Comparison of ENCODE assay signal across 10 cellular contexts in the genomic region with DNA sequence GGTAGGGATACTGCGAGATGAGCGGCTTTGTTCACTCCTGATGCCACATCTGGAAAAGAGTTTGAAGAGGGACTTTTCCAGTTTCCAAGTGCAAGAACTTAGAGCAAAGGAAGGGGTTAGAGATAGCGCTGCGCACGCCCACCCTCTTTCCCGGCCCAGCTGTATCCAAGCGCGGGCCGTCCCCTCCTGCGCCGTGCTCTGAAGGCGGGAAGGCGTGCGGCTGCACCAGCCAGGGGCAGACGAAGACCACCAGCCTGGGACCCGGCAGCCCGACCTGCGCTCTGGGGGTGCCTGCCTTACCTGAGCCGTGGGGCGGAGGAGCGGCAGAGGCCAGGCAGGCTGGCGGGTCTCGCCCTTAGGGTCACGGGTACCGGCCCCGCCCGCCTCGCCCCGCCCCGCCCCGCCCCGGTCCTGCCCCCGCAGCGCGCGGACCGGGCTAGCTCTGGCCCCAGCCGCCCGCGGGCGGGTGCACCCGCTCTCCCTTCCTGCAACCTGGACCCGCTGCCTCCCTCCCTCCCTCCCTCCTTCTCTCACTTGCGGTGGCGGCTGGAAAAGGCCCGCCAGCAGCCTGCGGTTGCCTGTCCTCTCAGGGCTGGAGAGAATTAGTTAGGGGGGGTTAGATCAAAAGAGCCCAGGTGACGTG. TPM values are rescaled to one million over a fixed set of nuclear protein-coding genes. Genes with fewer than 3 reads are reported as not detected.
DNase-seq lines count a peak whose midpoint lies in the region; ATAC-seq, FAIRE-seq and TF ChIP-seq lines count a peak whose summit lies in the region.
"Had no signal": no experiment of that assay in that cellular context is flagged by ENCODE, and none has a peak within 500 bp of the region (broad histone marks: within the 10 kb centered on the region; RNA-seq: fewer than 3 reads in every experiment).

A gene (minus strand): TSS at position 331 of the 643 bp plus-strand sequence. CDS start 26,514 bp downstream, outside the sequence.

- H3K9me3 Mint-ChIP-seq in stimulated activated naive B cell treated with anti-CD40 and anti-IgM and Interleukin-4, amounts not matched to agents 10 μg/mL and 1 μg/mL and 100 μg/mL, for 72 hours: peaks cover 5 to 6% of the 10 kb centered on the region in 2 donors
- no peaks in the 10 kb centered on the region for H3K9me3 Mint-ChIP-seq in activated CD4-positive, alpha-beta T cell treated with anti-CD3 and anti-CD28 coated beads, Interleukin-2, amount 10 ng/mL, durations not matched to agents 7 days and 5 days
- H3K9me3 Mint-ChIP-seq in naive thymus-derived CD4-positive, alpha-beta T cell: peaks cover 0 to 21% (median 9%) of the 10 kb centered on the region in 11 donors

- TF ChIP-seq CTCF in ascending aorta (IDR thresholded peaks at IDR 0.05) (no peak), kidney (IDR thresholded peaks at IDR 0.05; ENCODE audit: borderline replicate concordance, extremely low read depth, insufficient read depth) (no peak)

- H3K4me3 ChIP-seq in HUES6 (ENCODE audit: low read depth, low read length): peak within 1 kb of the TSS; percentile 81
- peak within 1 kb of the TSS; percentile 30 to 40 for H3K4me3 ChIP-seq in ascending aorta
- H3K4me3 ChIP-seq in kidney (ENCODE audit: low read length in 2 of 2): peak within 1 kb of the TSS; percentile 89 to 93
- no peak within 1 kb of the TSS for H3K4me3 ChIP-seq in naive thymus-derived CD4-positive, alpha-beta T cell (ENCODE audit: low read length)

- H3K4me3 Mint-ChIP-seq in stimulated activated naive B cell treated with anti-CD40 and anti-IgM and Interleukin-4, amounts not matched to agents 10 μg/mL and 1 μg/mL and 100 μg/mL, for 72 hours: no peak within 1 kb of the TSS
- no peak within 1 kb of the TSS for H3K4me3 Mint-ChIP-seq in activated CD4-positive, alpha-beta T cell treated with anti-CD3 and anti-CD28 coated beads, Interleukin-2, amount 10 ng/mL, durations not matched to agents 7 days and 5 days
- peak within 1 kb of the TSS in 1 of 10 donors; percentile 47 for H3K4me3 Mint-ChIP-seq in naive thymus-derived CD4-positive, alpha-beta T cell

- no peak within 1 kb of the TSS for H3K27ac Mint-ChIP-seq in stimulated activated naive B cell treated with anti-CD40 and anti-IgM and Interleukin-4, amounts not matched to agents 10 μg/mL and 1 μg/mL and 100 μg/mL, for 72 hours
- no peak within 1 kb of the TSS for H3K27ac Mint-ChIP-seq in activated CD4-positive, alpha-beta T cell treated with anti-CD3 and anti-CD28 coated beads, Interleukin-2, amount 10 ng/mL, durations not matched to agents 7 days and 5 days
- H3K27ac Mint-ChIP-seq in naive thymus-derived CD4-positive, alpha-beta T cell: no peak within 1 kb of the TSS

- H3K36me3 ChIP-seq in HUES6 (ENCODE audit: control insufficient read depth, insufficient read depth, low read length) (no peaks in the 10 kb centered on the region), ascending aorta (no peaks in the 10 kb centered on the region), kidney (ENCODE audit: control insufficient read depth in 1 of 2, insufficient read depth in 2 of 2, low read length in 2 of 2) (no peaks in the 10 kb centered on the region)
- no peaks in the 10 kb centered on the region for H3K36me3 ChIP-seq in naive thymus-derived CD4-positive, alpha-beta T cell (ENCODE audit: control insufficient read depth in 2 of 3, insufficient read depth in 3 of 3, low read length in 3 of 3)

- intact Hi-C loops in ascending aorta (cut with DNase I): no loop called here
- intact Hi-C loops in kidney (cut with DNase I): no loop called here
- intact Hi-C loops in naive thymus-derived CD4-positive, alpha-beta T cell (cut with micrococcal nuclease): no loop called here

- no peaks in the 10 kb centered on the region for H3K9me3 ChIP-seq in HUES6 (ENCODE audit: control insufficient read depth, insufficient read depth, low read depth, low read length)
- no peaks in the 10 kb centered on the region for H3K9me3 ChIP-seq in ascending aorta
- H3K9me3 ChIP-seq in kidney (ENCODE audit: control insufficient read depth in 1 of 2, low read length in 2 of 2): no peaks in the 10 kb centered on the region
- no peaks in the 10 kb centered on the region for H3K9me3 ChIP-seq in naive thymus-derived CD4-positive, alpha-beta T cell (ENCODE audit: control insufficient read depth in 2 of 3, low read length in 3 of 3)

- DNase-seq in ascending aorta (ENCODE audit: low spot score in 2 of 2) (no peak), kidney (peak; percentile 84)
- no peak for DNase-seq in stimulated activated naive B cell treated with anti-CD40 and anti-IgM and Interleukin-4, amounts not matched to agents 10 μg/mL and 1 μg/mL and 100 μg/mL, for 72 hours
- no peak for DNase-seq in activated CD4-positive, alpha-beta T cell treated with anti-CD3 and anti-CD28 coated beads, Interleukin-2, amount 10 ng/mL, durations not matched to agents 7 days and 5 days
- no peak for DNase-seq in naive thymus-derived CD4-positive, alpha-beta T cell
- DNase-seq: activated T-cell treated with anti-CD3 and anti-CD28 coated beads, Interleukin-2, amount 50 U/mL, for 1 hour; effector CD8-positive, alpha-beta T cell; NCI-H1105 had no signal

- peak; percentile 12 to 33 for ATAC-seq in stimulated activated naive B cell treated with anti-CD40 and anti-IgM and Interleukin-4, amounts not matched to agents 10 μg/mL and 1 μg/mL and 100 μg/mL, for 72 hours (replicated peaks)
- ATAC-seq in naive thymus-derived CD4-positive, alpha-beta T cell: no peak
- no peak for ATAC-seq in GM19452 (IDR thresholded peaks at IDR 0.05; ENCODE audit: unreplicated experiment)

- H3K4me1 Mint-ChIP-seq in stimulated activated naive B cell treated with anti-CD40 and anti-IgM and Interleukin-4, amounts not matched to agents 10 μg/mL and 1 μg/mL and 100 μg/mL, for 72 hours: peaks cover 0 to 1% of the 10 kb centered on the region in 2 donors
- H3K4me1 Mint-ChIP-seq in activated CD4-positive, alpha-beta T cell treated with anti-CD3 and anti-CD28 coated beads, Interleukin-2, amount 10 ng/mL, durations not matched to agents 7 days and 5 days: peaks cover 2% of the 10 kb centered on the region
- H3K4me1 Mint-ChIP-seq in naive thymus-derived CD4-positive, alpha-beta T cell: peaks cover 0 to 3% (median 0%) of the 10 kb centered on the region in 7 donors

- H3K27me3 ChIP-seq in HUES6 (ENCODE audit: control insufficient read depth, insufficient read depth, low read length) (peaks cover 43% of the 10 kb centered on the region), ascending aorta (no peaks in the 10 kb centered on the region)
- no peaks in the 10 kb centered on the region for H3K27me3 ChIP-seq in naive thymus-derived CD4-positive, alpha-beta T cell (ENCODE audit: control insufficient read depth in 2 of 2, insufficient read depth in 2 of 2, low read length in 2 of 2)

- CTCF ChIA-PET in activated CD4-positive, alpha-beta T cell treated with anti-CD3 and anti-CD28 coated beads, Interleukin-2, amount 10 ng/mL, durations not matched to agents 7 days and 5 days (lab: Charles Lee): no interaction called here
- CTCF ChIA-PET in naive thymus-derived CD4-positive, alpha-beta T cell (lab: Charles Lee): no interaction called here

- H3K27ac ChIP-seq in HUES6 (ENCODE audit: low read depth, low read length) (no peak within 1 kb of the TSS), ascending aorta (no peak within 1 kb of the TSS), kidney (ENCODE audit: low read depth in 2 of 2, low read length in 2 of 2) (peak within 1 kb of the TSS; percentile 86 to 96)
- H3K27ac ChIP-seq in naive thymus-derived CD4-positive, alpha-beta T cell (ENCODE audit: low read depth, low read length): no peak within 1 kb of the TSS

- FAIRE-seq in kidney (lab: Jason Lieb, UNC): no peak

- POLR2A ChIA-PET in activated CD4-positive, alpha-beta T cell treated with anti-CD3 and anti-CD28 coated beads, Interleukin-2, amount 10 ng/mL, durations not matched to agents 7 days and 5 days (lab: Charles Lee): no interaction called here
- POLR2A ChIA-PET in naive thymus-derived CD4-positive, alpha-beta T cell (lab: Charles Lee): no interaction called here

- H3K27me3 Mint-ChIP-seq in stimulated activated naive B cell treated with anti-CD40 and anti-IgM and Interleukin-4, amounts not matched to agents 10 μg/mL and 1 μg/mL and 100 μg/mL, for 72 hours: peaks cover 37 to 55% of the 10 kb centered on the region in 2 donors
- peaks cover 18% of the 10 kb centered on the region for H3K27me3 Mint-ChIP-seq in activated CD4-positive, alpha-beta T cell treated with anti-CD3 and anti-CD28 coated beads, Interleukin-2, amount 10 ng/mL, durations not matched to agents 7 days and 5 days
- peaks cover 35 to 61% (median 48%) of the 10 kb centered on the region in 5 donors for H3K27me3 Mint-ChIP-seq in naive thymus-derived CD4-positive, alpha-beta T cell

- H3K9ac ChIP-seq in HUES6 (ENCODE audit: low read length) (no peak within 1 kb of the TSS), kidney (ENCODE audit: low read length in 2 of 2) (peak within 1 kb of the TSS; percentile 67 to 92)

- H3K4me1 ChIP-seq in HUES6 (ENCODE audit: control insufficient read depth, insufficient read depth, low read length) (no peaks in the 10 kb centered on the region), ascending aorta (no peaks in the 10 kb centered on the region), kidney (ENCODE audit: control insufficient read depth in 1 of 2, insufficient read depth in 1 of 2, low read depth in 1 of 2, low read length in 2 of 2) (peaks cover 0 to 9% of the 10 kb centered on the region in 2 donors)
- no peaks in the 10 kb centered on the region for H3K4me1 ChIP-seq in naive thymus-derived CD4-positive, alpha-beta T cell (ENCODE audit: control insufficient read depth in 2 of 2, insufficient read depth in 2 of 2, low read length in 2 of 2)

- H3K36me3 Mint-ChIP-seq in stimulated activated naive B cell treated with anti-CD40 and anti-IgM and Interleukin-4, amounts not matched to agents 10 μg/mL and 1 μg/mL and 100 μg/mL, for 72 hours: no peaks in the 10 kb centered on the region
- no peaks in the 10 kb centered on the region for H3K36me3 Mint-ChIP-seq in activated CD4-positive, alpha-beta T cell treated with anti-CD3 and anti-CD28 coated beads, Interleukin-2, amount 10 ng/mL, durations not matched to agents 7 days and 5 days (ENCODE audit: low read depth)
- H3K36me3 Mint-ChIP-seq in naive thymus-derived CD4-positive, alpha-beta T cell: peaks cover 0 to 5% (median 0%) of the 10 kb centered on the region in 5 donors

RNA-seq across cellular contexts. Expression of the gene that starts here (rescaled TPM):
- not detected for total RNA-seq in ascending aorta
- 55.7 TPM for total RNA-seq in kidney
- 60.0 TPM for polyA plus RNA-seq in kidney (ENCODE audit: insufficient read depth, low read depth, low replicate concordance)
- total RNA-seq in activated CD4-positive, alpha-beta T cell treated with anti-CD3 and anti-CD28 coated beads, Interleukin-2, amount 10 ng/mL, durations not matched to agents 7 days and 5 days: not detected
- not detected for total RNA-seq in naive thymus-derived CD4-positive, alpha-beta T cell
- polyA plus RNA-seq in naive thymus-derived CD4-positive, alpha-beta T cell: not detected

Comparison
In these comparisons a context has a peak if more than half of its experiments do, and no peak if none do; other contexts are left out.
1. RNA of the gene that starts here (total RNA-seq): 55.7 TPM in kidney (single experiment); not detected in ascending aorta (single experiment), not detected in activated CD4-positive, alpha-beta T cell treated with anti-CD3 and anti-CD28 coated beads, Interleukin-2, amount 10 ng/mL, durations not matched to agents 7 days and 5 days and not detected in naive thymus-derived CD4-positive, alpha-beta T cell; every median in the first group is over 10 times any median in the second.
2. RNA of the gene that starts here (polyA plus RNA-seq): 60.0 TPM in kidney (single experiment); not detected in naive thymus-derived CD4-positive, alpha-beta T cell; every median in the first group is over 10 times any median in the second.
3. H3K27ac ChIP-seq: peak in kidney (2 of 2); none in HUES6 (single experiment), ascending aorta (0 of 2) and naive thymus-derived CD4-positive, alpha-beta T cell (single experiment).
4. ATAC-seq: peak in stimulated activated naive B cell treated with anti-CD40 and anti-IgM and Interleukin-4, amounts not matched to agents 10 μg/mL and 1 μg/mL and 100 μg/mL, for 72 hours (2 of 2); none in naive thymus-derived CD4-positive, alpha-beta T cell (single experiment) and GM19452 (single experiment).